17 cellular contexts compared by ENCODE assay signal in genomic region chr4:156196722-156197121, GRCh38.
DNase-seq lines count a peak whose midpoint lies in the region; ATAC-seq and TF ChIP-seq lines count a peak whose summit lies in the region.
"Had no signal": no experiment of that assay in that cellular context is flagged by ENCODE, and none has a peak within 500 bp of the region (broad histone marks: within the 10 kb centered on the region; RNA-seq: fewer than 3 reads in every experiment).

No MANE protein-coding gene starts in this region.

- H3K27ac Mint-ChIP-seq in H9: no peak overlapping the region; a peak in 1 of 7 replicates
- H3K27ac Mint-ChIP-seq: CD14-positive monocyte; CD8-positive, alpha-beta T cell; GM23338 had no signal

- no peak overlapping the region for H2BK12ac ChIP-seq in H9 (ENCODE audit: insufficient read length, low read depth, low read length)
- H2BK12ac ChIP-seq in mesenchymal stem cell (ENCODE audit: low read length in 2 of 2): no peak overlapping the region

- H2BK20ac ChIP-seq in H9 (ENCODE audit: low read depth, low read length, poor library complexity, severe bottlenecking): no peak overlapping the region

- no peak overlapping the region for H2BK120ac ChIP-seq in H9 (ENCODE audit: low read depth, low read length, poor library complexity, severe bottlenecking)
- no peak overlapping the region for H2BK120ac ChIP-seq in mesenchymal stem cell (ENCODE audit: low read depth, low read length)

- H3F3A ChIP-seq in smooth muscle cell (ENCODE audit: low read depth): peaks cover 3% of the 10 kb centered on the region

- no CpG with 5 or more reads among the region's 7 CpGs for WGBS in H9 (ENCODE audit: extremely low coverage, insufficient read length, low lambda C conversion rate)
- WGBS in mesenchymal stem cell: 92% methylated on average over 7 of the region's 7 CpGs
- WGBS in smooth muscle cell (ENCODE audit: low lambda C conversion rate): 97% methylated on average over 7 of the region's 7 CpGs

- no peak overlapping the region for H3K4me3 Mint-ChIP-seq in H9
- H3K4me3 Mint-ChIP-seq: CD14-positive monocyte; CD8-positive, alpha-beta T cell; GM23338 had no signal

- no peak overlapping the region for H3T11ph ChIP-seq in H9 (ENCODE audit: low read length)

- H3K36me3 ChIP-seq in mesenchymal stem cell (ENCODE audit: control insufficient read depth in 1 of 2, insufficient read depth in 2 of 2, low read depth in 1 of 2, low read length in 2 of 2) (no peaks in the 10 kb centered on the region), smooth muscle cell (ENCODE audit: low read depth) (no peaks in the 10 kb centered on the region)
- H3K36me3 ChIP-seq: BE2C, HAP-1 had no signal

- H2BK5ac ChIP-seq in H9 (ENCODE audit: insufficient read length, low read length) (no peak overlapping the region), mesenchymal stem cell (ENCODE audit: low read depth, low read length, poor library complexity, severe bottlenecking) (no peak overlapping the region)

- no peak overlapping the region for H3K56ac ChIP-seq in H9 (ENCODE audit: insufficient read length, low read depth, low read length)

- no peak overlapping the region for H2AK5ac ChIP-seq in H9 (ENCODE audit: insufficient read length, low read length)
- no peak overlapping the region for H2AK5ac ChIP-seq in mesenchymal stem cell (ENCODE audit: low read length, severe bottlenecking)

- no peaks in the 10 kb centered on the region for H4K20me1 ChIP-seq in H9 (ENCODE audit: control insufficient read depth, insufficient read depth, insufficient read length)
- no peaks in the 10 kb centered on the region for H4K20me1 ChIP-seq in smooth muscle cell (ENCODE audit: low read depth)

- H3K27me3 Mint-ChIP-seq in H9 (ENCODE audit: low read depth): no peaks in the 10 kb centered on the region

- H3K36me3 Mint-ChIP-seq in H9 (ENCODE audit: insufficient read depth in 1 of 3, low read depth in 3 of 3): no peaks in the 10 kb centered on the region
- H3K36me3 Mint-ChIP-seq: CD14-positive monocyte; CD8-positive, alpha-beta T cell had no signal

- H4K8ac ChIP-seq in H9 (replicated peaks; ENCODE audit: insufficient read length, low read depth, low read length): no peak overlapping the region
- no peak overlapping the region for H4K8ac ChIP-seq in mesenchymal stem cell (ENCODE audit: low read length)

- H3K18ac ChIP-seq in H9 (ENCODE audit: insufficient read length, low read depth, low read length): no peak overlapping the region
- peak overlapping the region in 1 of 2 experiments; percentile 18 for H3K18ac ChIP-seq in mesenchymal stem cell (ENCODE audit: low read depth in 1 of 2, low read length in 2 of 2)

- H3K9me3 Mint-ChIP-seq in H9: no peaks in the 10 kb centered on the region; a peak in 1 of 5 replicates
- H3K9me3 Mint-ChIP-seq: CD8-positive, alpha-beta T cell; GM23338 had no signal

- H3K4me1 ChIP-seq in H9 (ENCODE audit: insufficient read depth, low read length): no peaks in the 10 kb centered on the region
- no peaks in the 10 kb centered on the region for H3K4me1 ChIP-seq in mesenchymal stem cell (ENCODE audit: control insufficient read depth, insufficient read depth, low read depth, low read length)
- peaks cover 12% of the 10 kb centered on the region for H3K4me1 ChIP-seq in smooth muscle cell (ENCODE audit: low read depth)
- H3K4me1 ChIP-seq: BE2C, HAP-1 had no signal

- H3K4me3 ChIP-seq in GM12865 (ENCODE audit: low read depth, low read length): no peak overlapping the region
- no peak overlapping the region for H3K4me3 ChIP-seq in mesenchymal stem cell (ENCODE audit: insufficient read depth in 1 of 2, low read depth in 1 of 2, low read length in 2 of 2)
- no peak overlapping the region for H3K4me3 ChIP-seq in smooth muscle cell
- H3K4me3 ChIP-seq: GM23338, HAP-1 had no signal

- no peaks in the 10 kb centered on the region for H3K79me1 ChIP-seq in H9 (ENCODE audit: insufficient read depth, low read depth, low read length, poor library complexity, severe bottlenecking)
- H3K79me1 ChIP-seq in mesenchymal stem cell (replicated peaks; ENCODE audit: low read length, poor library complexity, severe bottlenecking): no peaks in the 10 kb centered on the region

- no peak overlapping the region for H2AFZ ChIP-seq in H9 (ENCODE audit: low read length)
- H2AFZ ChIP-seq in mesenchymal stem cell (ENCODE audit: low read depth, low read length): peak overlapping the region; percentile 4
- no peak overlapping the region for H2AFZ ChIP-seq in smooth muscle cell (ENCODE audit: low read depth)

- H3K27me3 ChIP-seq in H9 (ENCODE audit: insufficient read depth, low read length) (no peaks in the 10 kb centered on the region), mesenchymal stem cell (ENCODE audit: control insufficient read depth in 1 of 2, insufficient read depth in 1 of 2, low read length in 2 of 2) (no peaks in the 10 kb centered on the region), smooth muscle cell (ENCODE audit: low read depth) (no peaks in the 10 kb centered on the region)
- H3K27me3 ChIP-seq: BE2C had no signal

- no peak overlapping the region for H3K27ac ChIP-seq in H9 (ENCODE audit: insufficient read length, low read depth, low read length)
- H3K27ac ChIP-seq in mesenchymal stem cell (ENCODE audit: low read length, poor library complexity, severe bottlenecking): no peak overlapping the region
- peak overlapping the region; percentile 98 for H3K27ac ChIP-seq in smooth muscle cell (ENCODE audit: low read depth)
- H3K27ac ChIP-seq: KMS-11 had no signal

- H3K4me1 Mint-ChIP-seq in H9: peaks cover 7 to 12% of the 10 kb centered on the region in 2 experiments

- H3K79me2 ChIP-seq in H9 (ENCODE audit: insufficient read depth, low read length): no peaks in the 10 kb centered on the region
- H3K79me2 ChIP-seq in smooth muscle cell (ENCODE audit: low read depth): no peaks in the 10 kb centered on the region

- H3K4me2 ChIP-seq in H9 (ENCODE audit: insufficient read depth, insufficient read length, low read length) (no peak overlapping the region), mesenchymal stem cell (ENCODE audit: low read length, poor library complexity, severe bottlenecking) (no peak overlapping the region), smooth muscle cell (no peak overlapping the region)
- H3K4me2 ChIP-seq: GM23338, KMS-11 had no signal

- ATAC-seq in GM18520 (IDR thresholded peaks at IDR 0.05; ENCODE audit: unreplicated experiment): no peak
- ATAC-seq: CD8-positive, alpha-beta T cell; HepG2 had no signal

- peak overlapping the region; percentile 24; the same call in 1 of the 2 replicates for H3K14ac ChIP-seq in H9 (ENCODE audit: insufficient read depth, low read length)
- H3K14ac ChIP-seq in mesenchymal stem cell (ENCODE audit: low read length in 2 of 2): peak overlapping the region in 1 of 2 experiments; percentile 60

- H3K23me2 ChIP-seq in H9 (ENCODE audit: insufficient read length, low read depth, low read length, poor library complexity, severe bottlenecking): no peaks in the 10 kb centered on the region

- H4K91ac ChIP-seq in H9 (ENCODE audit: insufficient read length, low read depth, low read length) (no peak overlapping the region), mesenchymal stem cell (ENCODE audit: low read length) (no peak overlapping the region)

- H3K23ac ChIP-seq in H9 (ENCODE audit: insufficient read length, low read depth, low read length): no peak overlapping the region
- no peak overlapping the region for H3K23ac ChIP-seq in mesenchymal stem cell (ENCODE audit: low read length in 2 of 2)

- TF ChIP-seq CTCF in GM12865 (IDR thresholded peaks at IDR 0.05; ENCODE audit: insufficient read depth, low read depth, low read length, missing control alignments): no peak
- TF ChIP-seq CTCF in H9 (conservative IDR thresholded peaks at IDR 0.05): no peak
- TF ChIP-seq CTCF in smooth muscle cell (IDR thresholded peaks at IDR 0.05; ENCODE audit: borderline replicate concordance, insufficient read depth, poor library complexity, severe bottlenecking): no peak

- H3K9me3 ChIP-seq in H9 (ENCODE audit: control insufficient read depth, low read depth, low read length) (no peaks in the 10 kb centered on the region), mesenchymal stem cell (ENCODE audit: control insufficient read depth, low read length) (no peaks in the 10 kb centered on the region), smooth muscle cell (replicated peaks; ENCODE audit: low read depth) (no peaks in the 10 kb centered on the region)
- H3K9me3 ChIP-seq: BE2C, HAP-1 had no signal

- DNase-seq in GM12865 (ENCODE audit: low read depth): peak; percentile 29
- no peak for DNase-seq in H9
- no peak for DNase-seq in mesenchymal stem cell
- no peak for DNase-seq in smooth muscle cell (lab: John Stamatoyannopoulos, UW; ENCODE audit: unreplicated experiment)
- DNase-seq in activated naive CD4-positive, alpha-beta T cell (lab: John Stamatoyannopoulos, UW): no peak
- DNase-seq in anterior cingulate cortex (lab: John Stamatoyannopoulos, UW): no peak
- DNase-seq: BE2C; CD8-positive, alpha-beta T cell; COR-L47; DMS53; GF-D8 had no signal

- H3K4ac ChIP-seq in H9 (ENCODE audit: low read depth, low read length) (no peak overlapping the region), mesenchymal stem cell (ENCODE audit: low read depth in 1 of 2, low read length in 2 of 2) (no peak overlapping the region)

- H4K5ac ChIP-seq in H9 (ENCODE audit: insufficient read length, low read depth, low read length): no peak overlapping the region

- H3K9ac ChIP-seq in H9 (ENCODE audit: extremely low read depth, insufficient read length, low read length) (no peak overlapping the region), mesenchymal stem cell (ENCODE audit: low read length) (no peak overlapping the region), smooth muscle cell (ENCODE audit: low read depth) (no peak overlapping the region)
- H3K9ac ChIP-seq: KMS-11 had no signal

- H2BK15ac ChIP-seq in H9 (ENCODE audit: low read depth, low read length) (no peak overlapping the region), mesenchymal stem cell (ENCODE audit: low read depth, poor library complexity, severe bottlenecking) (no peak overlapping the region)
